ENCODE assay signal across 8 cellular contexts in genomic region chr12:85057370-85057963, GRCh38. TPM values are rescaled to one million over a fixed set of nuclear protein-coding genes. Genes with fewer than 3 reads are reported as not detected.
DNase-seq lines count a peak whose midpoint lies in the region; ATAC-seq and TF ChIP-seq lines count a peak whose summit lies in the region.

No MANE protein-coding gene starts in this region.

- H3K9me3 ChIP-seq in cardiac muscle cell (ENCODE audit: low read depth) (no peaks in the 10 kb centered on the region), right cardiac atrium (ENCODE audit: control insufficient read depth, low read length) (no peaks in the 10 kb centered on the region), fibroblast of lung (ENCODE audit: control insufficient read depth, insufficient read depth, low read depth, low read length) (no peaks in the 10 kb centered on the region), psoas muscle (no peaks in the 10 kb centered on the region)

- TF ChIP-seq RAD21 in Ishikawa (IDR thresholded peaks at IDR 0.05; ENCODE audit: low read depth): peak; percentile 52

- H3K4me1 Mint-ChIP-seq in effector memory CD8-positive, alpha-beta T cell (ENCODE audit: low read depth in 2 of 2): no peaks in the 10 kb centered on the region

- no peak overlapping the region for H3K9ac ChIP-seq in fibroblast of lung (ENCODE audit: insufficient read depth, low read length)

- peaks cover 0 to 1% of the 10 kb centered on the region in 2 donors for H3K9me3 Mint-ChIP-seq in effector memory CD8-positive, alpha-beta T cell

- no peaks in the 10 kb centered on the region for H3K27me3 Mint-ChIP-seq in effector memory CD8-positive, alpha-beta T cell

- H3K79me2 ChIP-seq in fibroblast of lung (ENCODE audit: control insufficient read depth, insufficient read depth, low read length): no peaks in the 10 kb centered on the region

- no peak overlapping the region for H2AFZ ChIP-seq in fibroblast of lung (ENCODE audit: low read length)

- TF ChIP-seq EP300 in Ishikawa (IDR thresholded peaks at IDR 0.05; ENCODE audit: borderline replicate concordance): no peak

- H3K4me3 Mint-ChIP-seq in effector memory CD8-positive, alpha-beta T cell: no peak overlapping the region

- no peaks in the 10 kb centered on the region for H4K20me1 ChIP-seq in fibroblast of lung (ENCODE audit: control insufficient read depth, extremely low read depth, insufficient read depth, low read length)

- H3K4me1 ChIP-seq in cardiac muscle cell (ENCODE audit: low read depth): no peaks in the 10 kb centered on the region
- H3K4me1 ChIP-seq in right cardiac atrium (ENCODE audit: control insufficient read depth, insufficient read depth, low read length): no peaks in the 10 kb centered on the region
- no peaks in the 10 kb centered on the region for H3K4me1 ChIP-seq in fibroblast of lung (ENCODE audit: control insufficient read depth, extremely low read depth, insufficient read depth, low read length)
- H3K4me1 ChIP-seq in psoas muscle: no peaks in the 10 kb centered on the region

- no peak overlapping the region for H3K4me3 ChIP-seq in cardiac muscle cell
- H3K4me3 ChIP-seq in right cardiac atrium (ENCODE audit: low read length): no peak overlapping the region
- H3K4me3 ChIP-seq in fibroblast of lung (replicated peaks in 1 of 4; ENCODE audit: control extremely low read depth in 1 of 4, insufficient read depth in 1 of 4, low read depth in 3 of 4, low read length in 4 of 4): no peak overlapping the region
- no peak overlapping the region for H3K4me3 ChIP-seq in psoas muscle

- H3K27me3 ChIP-seq in cardiac muscle cell: no peaks in the 10 kb centered on the region
- no peaks in the 10 kb centered on the region for H3K27me3 ChIP-seq in right cardiac atrium (ENCODE audit: control insufficient read depth, insufficient read depth)
- no peaks in the 10 kb centered on the region for H3K27me3 ChIP-seq in fibroblast of lung (ENCODE audit: control insufficient read depth, insufficient read depth, low read length)
- H3K27me3 ChIP-seq in psoas muscle (ENCODE audit: insufficient read depth in 3 of 3, low read length in 2 of 3): no peaks in the 10 kb centered on the region

- intact Hi-C loops in right cardiac atrium (cut with DNase I): no loop called here
- intact Hi-C loops in psoas muscle (cut with DNase I): no loop called here

- DNase-seq in cardiac muscle cell (ENCODE audit: low read depth in 1 of 2, low spot score in 1 of 2) (peak; percentile 67 to 68), right cardiac atrium (no peak), SK-MEL-5 (ENCODE audit: low read depth, low spot score) (peak; percentile 72), fibroblast of lung (ENCODE audit: low read depth in 2 of 2) (peak; percentile 36 to 62), psoas muscle (no peak)
- no peak for DNase-seq in effector memory CD8-positive, alpha-beta T cell

- H3K27ac ChIP-seq in cardiac muscle cell: no peak overlapping the region
- H3K27ac ChIP-seq in right cardiac atrium (ENCODE audit: low read length): no peak overlapping the region
- H3K27ac ChIP-seq in fibroblast of lung (ENCODE audit: insufficient read depth, low read length): no peak overlapping the region
- H3K27ac ChIP-seq in psoas muscle: no peak overlapping the region

- H3K36me3 Mint-ChIP-seq in effector memory CD8-positive, alpha-beta T cell (ENCODE audit: insufficient read depth): no peaks in the 10 kb centered on the region

- no peak overlapping the region for H3K27ac Mint-ChIP-seq in effector memory CD8-positive, alpha-beta T cell

- in situ Hi-C loops in SK-MEL-5 (cut with HindIII; ENCODE audit: low pct_unique_long_range_greater_than_20kb, low sequenced_read_pairs): no loop called here

- H3K36me3 ChIP-seq in cardiac muscle cell (no peaks in the 10 kb centered on the region), fibroblast of lung (ENCODE audit: control insufficient read depth, insufficient read depth, low read length) (no peaks in the 10 kb centered on the region), psoas muscle (ENCODE audit: insufficient read depth in 1 of 2, low read depth in 1 of 2) (no peaks in the 10 kb centered on the region)

- TF ChIP-seq CTCF in cardiac muscle cell (IDR thresholded peaks at IDR 0.05; ENCODE audit: low read depth, low read length) (peak; percentile 84), fibroblast of lung (conservative IDR thresholded peaks at IDR 0.05 in 1 of 2, IDR thresholded peaks at IDR 0.05 in 1 of 2; ENCODE audit: low read depth in 1 of 2, low read length in 2 of 2) (peak; percentile 78 to 87), psoas muscle (IDR thresholded peaks at IDR 0.05) (peak; percentile 55)

- 47% methylated on average over 2 of the region's 2 CpGs for WGBS in right cardiac atrium
- WGBS in psoas muscle, 3 donors: 49 to 54% (median 51%) methylated on average over 2 of the region's 2 CpGs

- ATAC-seq in right cardiac atrium (no peak), GM21529 (IDR thresholded peaks at IDR 0.05; ENCODE audit: unreplicated experiment) (peak; percentile 89), psoas muscle (peak in 1 of 4 donors; percentile 51)
- no peak for ATAC-seq in effector memory CD8-positive, alpha-beta T cell (replicated peaks)

- H3K4me2 ChIP-seq in fibroblast of lung (ENCODE audit: extremely low read depth, insufficient read depth, low read length): no peak overlapping the region

TF ChIP-seq in Ishikawa, 13 proteins besides CTCF, POLR2A, EP300 and RAD21:
- TF ChIP-seq USF1 (IDR thresholded peaks at IDR 0.05) (no peak), TCF12 (IDR thresholded peaks at IDR 0.05; ENCODE audit: low read depth) (no peak), TEAD4 (IDR thresholded peaks at IDR 0.05) (no peak), NFIC (IDR thresholded peaks at IDR 0.05) (no peak), EGR1 (IDR thresholded peaks at IDR 0.05) (no peak), FOXM1 (IDR thresholded peaks at IDR 0.05; ENCODE audit: borderline replicate concordance, low read depth) (no peak), CREB1 (IDR thresholded peaks at IDR 0.05; ENCODE audit: low read depth) (no peak), REST (IDR thresholded peaks at IDR 0.05; ENCODE audit: low read depth) (no peak), CEBPB (IDR thresholded peaks at IDR 0.05) (no peak), ZBTB7A (IDR thresholded peaks at IDR 0.05; ENCODE audit: low read depth) (no peak), YY1 (IDR thresholded peaks at IDR 0.05; ENCODE audit: low read depth) (no peak), TAF1 (IDR thresholded peaks at IDR 0.05; ENCODE audit: low read depth) (no peak)
TF ChIP-seq in Ishikawa: peak in this region for 0.

RNA-seq across cellular contexts. Expression of gene LRRIQ1, which starts 21.3 kb away (rescaled TPM):
- total RNA-seq in cardiac muscle cell (0.18 and 2.0 TPM in 2 replicates), right cardiac atrium (under 1 TPM; 0.17 to 0.48 (median 0.46) TPM), fibroblast of lung (under 0.01 TPM in 2 replicates), psoas muscle (under 1 TPM in 1 of 4 donors, not detected in 3; 0.08 TPM)
- polyA plus RNA-seq in cardiac muscle cell (0.26 and 6.9 TPM in 2 replicates), right cardiac atrium (0.07 TPM), fibroblast of lung (0.05 and 0.33 TPM in 2 replicates), psoas muscle (under 1 TPM in 1 of 3 donors, not detected in 2; 0.31 TPM)
- 0.90 and 0.95 TPM in 2 replicates for total RNA-seq in SK-MEL-5 (2014; rRNA removed; shearing (Covaris generic))
- 1.1 and 1.5 TPM in 2 replicates for polyA plus RNA-seq in SK-MEL-5 (2015; cell fraction: cytosol; rRNA removed)
- 4.3 and 22.4 TPM in 2 replicates for polyA plus RNA-seq in SK-MEL-5 (2015; cell fraction: nucleus; rRNA removed)
- polyA plus RNA-seq in fibroblast of lung (2012): not detected in 2 replicates
- not detected in 2 replicates for polyA minus RNA-seq in fibroblast of lung (ENCODE audit: low replicate concordance)

RNA-seq across cellular contexts. Expression of gene TSPAN19, which starts 21.4 kb away (rescaled TPM):
- total RNA-seq in cardiac muscle cell: 0.06 and 0.74 TPM in 2 replicates
- 0.95 and 1.9 TPM in 2 replicates for polyA plus RNA-seq in cardiac muscle cell
- under 1 TPM in 1 of 4 donors, not detected in 3; 0.85 TPM for total RNA-seq in right cardiac atrium
- polyA plus RNA-seq in right cardiac atrium: 0.07 TPM
- total RNA-seq in SK-MEL-5 (2014; rRNA removed; shearing (Covaris generic)): 0.48 and 0.69 TPM in 2 replicates
- 0.05 TPM in 1 of 2 replicates, not detected in the other for polyA plus RNA-seq in SK-MEL-5 (2015; cell fraction: cytosol; rRNA removed)
- polyA plus RNA-seq in SK-MEL-5 (2015; cell fraction: nucleus; rRNA removed): 7.2 and 7.4 TPM in 2 replicates
- not detected in 2 replicates for total RNA-seq in fibroblast of lung
- not detected in 2 replicates for polyA plus RNA-seq in fibroblast of lung
- not detected in 2 replicates for polyA plus RNA-seq in fibroblast of lung (2012)
- polyA minus RNA-seq in fibroblast of lung (ENCODE audit: low replicate concordance): not detected in 2 replicates
- not detected for total RNA-seq in psoas muscle
- under 1 TPM in 2 of 3 donors, not detected in 1; 0.04 to 0.06 TPM for polyA plus RNA-seq in psoas muscle

Comparison
In these comparisons a context has a peak if more than half of its experiments do, and no peak if none do; other contexts are left out.
1. DNase-seq: peak in cardiac muscle cell (2 of 2), SK-MEL-5 (single experiment) and fibroblast of lung (2 of 2); none in right cardiac atrium (0 of 3), psoas muscle (0 of 2) and effector memory CD8-positive, alpha-beta T cell (0 of 3).
2. Peak in every context shown above with its lines, with median percentiles within 50 percentile points of each other: CTCF ChIP-seq.